In the genomic region with DNA sequence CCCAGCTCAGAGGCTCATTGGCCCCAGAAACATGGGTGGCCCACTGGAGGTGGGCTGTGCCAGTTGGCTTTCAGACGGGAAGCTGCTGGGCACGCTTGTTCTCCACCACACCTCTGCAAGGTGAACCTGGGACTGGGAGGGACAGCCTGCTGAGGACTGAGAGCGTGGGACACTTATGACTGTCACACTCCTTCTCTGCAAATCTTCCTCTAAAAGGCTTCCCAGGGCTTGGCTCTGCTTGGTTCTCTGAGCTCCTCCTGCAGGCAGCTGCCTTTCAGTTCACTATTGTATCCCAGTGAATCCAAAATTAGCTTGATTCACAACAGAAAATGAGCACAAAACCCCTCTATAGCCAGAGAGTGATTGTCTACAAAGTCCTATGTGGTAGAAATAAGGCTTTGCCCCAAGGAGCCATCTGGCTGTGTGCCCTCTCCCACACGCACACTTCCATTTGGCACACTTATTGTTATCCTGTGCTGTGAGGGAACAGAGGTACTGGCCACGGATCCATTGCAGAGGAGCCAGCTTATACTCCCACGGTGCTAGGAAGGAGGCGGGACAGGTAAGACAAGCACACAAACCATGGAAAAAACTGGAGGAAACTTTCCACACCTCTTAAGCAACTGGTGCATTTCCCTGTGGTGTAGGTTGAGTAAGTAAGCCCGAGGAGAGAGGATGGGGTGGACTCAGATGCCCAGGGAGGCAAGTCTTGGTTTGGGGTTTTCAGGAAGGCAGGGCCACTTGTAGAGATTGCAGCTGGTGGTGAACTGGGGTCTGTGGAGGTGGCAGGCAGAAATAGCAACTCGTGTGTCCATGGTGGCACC, we compare ENCODE assay signal across 7 cellular contexts. TPM values are rescaled to one million over a fixed set of nuclear protein-coding genes. Genes with fewer than 3 reads are reported as not detected.
DNase-seq lines count a peak whose midpoint lies in the region; ATAC-seq and TF ChIP-seq lines count a peak whose summit lies in the region.

No MANE protein-coding gene starts in this region.

- no peaks in the 10 kb centered on the region for H3K9me2 ChIP-seq in Karpas-422 (replicated peaks; ENCODE audit: insufficient read depth, low read length)

- peak overlapping the region; percentile 50 for H3K4me3 ChIP-seq in Karpas-422 (ENCODE audit: low read length)
- H3K4me3 ChIP-seq in subcutaneous abdominal adipose tissue (ENCODE audit: low read depth in 1 of 5, low read length in 5 of 5) = peak overlapping the region in 4 of 5 donors; percentile 5 to 19 (median 12)

- H3K27me3 ChIP-seq in Karpas-422 (ENCODE audit: low read length) (no peaks in the 10 kb centered on the region), subcutaneous abdominal adipose tissue (ENCODE audit: control insufficient read depth in 5 of 5, insufficient read depth in 4 of 5, low read length in 5 of 5) (peaks cover 0 to 4% (median 0%) of the 10 kb centered on the region in 5 donors)

- H3K36me3 ChIP-seq in Karpas-422 (ENCODE audit: insufficient read depth, low read length) (no peaks in the 10 kb centered on the region), subcutaneous abdominal adipose tissue (ENCODE audit: control insufficient read depth in 5 of 5, insufficient read depth in 5 of 5, low read length in 5 of 5) (no peaks in the 10 kb centered on the region)

- no peak for ATAC-seq in activated naive CD4-positive, alpha-beta T cell treated with anti-CD3 and anti-CD28 coated beads, Interleukin-2, amount 50 U/mL, for 72 hours
- no peak for ATAC-seq in HG03097 (IDR thresholded peaks at IDR 0.05; ENCODE audit: low FRiP score, unreplicated experiment)

- peak overlapping the region; percentile 100 for H3K27ac ChIP-seq in Karpas-422 (ENCODE audit: low read length)
- H3K27ac ChIP-seq in subcutaneous abdominal adipose tissue (ENCODE audit: low read depth, low read length) = peak overlapping the region; percentile 90

- DNase-seq in Karpas-422 (peak; percentile 70), left kidney (ENCODE audit: low read depth, low spot score) (peak; percentile 31), erythroblast (lab: John Stamatoyannopoulos, UW) (no peak), NCI-H2029 treated with DMSO at 0.1 percent for 48 hours (lab: John Stamatoyannopoulos, UW) (no peak)
- DNase-seq in activated naive CD4-positive, alpha-beta T cell treated with anti-CD3 and anti-CD28 coated beads, Interleukin-2, amount 50 U/mL, for 72 hours (ENCODE audit: low spot score in 2 of 2) = no peak

- no peaks in the 10 kb centered on the region for H4K20me1 ChIP-seq in Karpas-422 (ENCODE audit: insufficient read depth, low read depth, low read length)

- no peak for TF ChIP-seq POLR2A in erythroblast (IDR thresholded peaks at IDR 0.05; ENCODE audit: low read length)

- H3K27ac Mint-ChIP-seq in activated naive CD4-positive, alpha-beta T cell treated with anti-CD3 and anti-CD28 coated beads, Interleukin-2, amount 50 U/mL, for 72 hours = peak overlapping the region; percentile 94 to 100

- H3K36me3 Mint-ChIP-seq in activated naive CD4-positive, alpha-beta T cell treated with anti-CD3 and anti-CD28 coated beads, Interleukin-2, amount 50 U/mL, for 72 hours = peaks cover 0 to 1% of the 10 kb centered on the region in 2 donors

- H3K9me3 ChIP-seq in Karpas-422 (ENCODE audit: low read length) (no peaks in the 10 kb centered on the region), subcutaneous abdominal adipose tissue (ENCODE audit: control insufficient read depth in 5 of 5, low read length in 5 of 5) (no peaks in the 10 kb centered on the region)

- no peak overlapping the region for H2AFZ ChIP-seq in Karpas-422 (ENCODE audit: low read length)

- no peaks in the 10 kb centered on the region for H3K9me3 Mint-ChIP-seq in activated naive CD4-positive, alpha-beta T cell treated with anti-CD3 and anti-CD28 coated beads, Interleukin-2, amount 50 U/mL, for 72 hours

- H3K79me2 ChIP-seq in Karpas-422 (ENCODE audit: low read length) = no peaks in the 10 kb centered on the region

- peak overlapping the region; percentile 68 for H3K4me2 ChIP-seq in Karpas-422 (ENCODE audit: low read depth, low read length, poor library complexity, severe bottlenecking)

- H3K4me1 ChIP-seq in Karpas-422 (ENCODE audit: low read length) (peaks cover 99% of the 10 kb centered on the region), subcutaneous abdominal adipose tissue (ENCODE audit: control insufficient read depth in 5 of 5, insufficient read depth in 5 of 5, low read length in 5 of 5) (peaks cover 25 to 71% (median 58%) of the 10 kb centered on the region in 5 donors)

- H3K9ac ChIP-seq in Karpas-422 (ENCODE audit: low read length) (peak overlapping the region; percentile 76), subcutaneous abdominal adipose tissue (ENCODE audit: low read length in 5 of 5) (peak overlapping the region in 3 of 5 donors; percentile 16 to 84 (median 48))

RNA-seq across cellular contexts. Expression of a gene that starts 18.9 kb away (rescaled TPM):
- total RNA-seq in Karpas-422 (2014; rRNA removed; shearing (Covaris generic); ENCODE audit: low replicate concordance) = 245 and 258 TPM in 2 replicates
- total RNA-seq in activated naive CD4-positive, alpha-beta T cell treated with anti-CD3 and anti-CD28 coated beads, Interleukin-2, amount 50 U/mL, for 72 hours = 100 to 1,000 TPM in 1 of 2 donors, 10 to 100 TPM in 1; 87.2 to 185 TPM

RNA-seq across cellular contexts. Expression of a gene that starts 56.9 kb away (rescaled TPM):
- 0.89 and 15.2 TPM in 2 replicates for total RNA-seq in Karpas-422 (2014; rRNA removed; shearing (Covaris generic); ENCODE audit: low replicate concordance)
- 1 to 10 TPM; 1.3 to 2.2 TPM for total RNA-seq in activated naive CD4-positive, alpha-beta T cell treated with anti-CD3 and anti-CD28 coated beads, Interleukin-2, amount 50 U/mL, for 72 hours

Comparison
In these comparisons a context has a peak if more than half of its experiments do, and no peak if none do; other contexts are left out.
1. DNase-seq: peak in Karpas-422 (single experiment) and left kidney (single experiment); none in activated naive CD4-positive, alpha-beta T cell treated with anti-CD3 and anti-CD28 coated beads, Interleukin-2, amount 50 U/mL, for 72 hours (0 of 2), erythroblast (0 of 2) and NCI-H2029 treated with DMSO at 0.1 percent for 48 hours (single experiment).